Comparison of ENCODE assay signal across 14 cellular contexts in genomic region chr5:95957804-95958203, GRCh38. TPM values are rescaled to one million over a fixed set of nuclear protein-coding genes. Genes with fewer than 3 reads are reported as not detected.
DNase-seq lines count a peak whose midpoint lies in the region; ATAC-seq, FAIRE-seq and TF ChIP-seq lines count a peak whose summit lies in the region.
"Had no signal": no experiment of that assay in that cellular context is flagged by ENCODE, and none has a peak within 500 bp of the region (broad histone marks: within the 10 kb centered on the region; RNA-seq: fewer than 3 reads in every experiment).

No MANE protein-coding gene starts in this region.

- TF ChIP-seq EP300 in tibial nerve (IDR thresholded peaks at IDR 0.05) = no peak

- H3K27me3 Mint-ChIP-seq in activated naive CD8-positive, alpha-beta T cell = no peaks in the 10 kb centered on the region
- no peaks in the 10 kb centered on the region for H3K27me3 Mint-ChIP-seq in activated naive CD8-positive, alpha-beta T cell treated with anti-CD3 and anti-CD28 coated beads for 36 hours
- no peaks in the 10 kb centered on the region for H3K27me3 Mint-ChIP-seq in activated T-helper 17 cell treated with anti-CD3 and anti-CD28 coated beads, Interleukin-2, amount 50 U/mL, for 72 hours
- H3K27me3 Mint-ChIP-seq: naive B cell had no signal

- peak overlapping the region; percentile 40 for H3K4me3 Mint-ChIP-seq in activated naive CD8-positive, alpha-beta T cell
- H3K4me3 Mint-ChIP-seq in activated naive CD8-positive, alpha-beta T cell treated with anti-CD3 and anti-CD28 coated beads for 36 hours = no peak overlapping the region
- H3K4me3 Mint-ChIP-seq in activated T-helper 17 cell treated with anti-CD3 and anti-CD28 coated beads, Interleukin-2, amount 50 U/mL, for 72 hours = peak overlapping the region; percentile 99

- no peak for FAIRE-seq in kidney (lab: Jason Lieb, UNC)

- H3K27ac ChIP-seq in kidney (ENCODE audit: low read depth in 2 of 2, low read length in 2 of 2) = no peak overlapping the region
- peak overlapping the region; percentile 8 to 97 for H3K27ac ChIP-seq in testis
- peak overlapping the region in 2 of 4 donors; percentile 32 to 97 for H3K27ac ChIP-seq in tibial nerve

- intact Hi-C loops in kidney (cut with DNase I) (loop anchor here (10.0 kb wide), 1 partner anchor 377 kb away; no protein-coding TSS in a partner anchor), testis (cut with DNase I; ENCODE audit: low total_unique reads) (no loop called here)

- H3K4me3 ChIP-seq in kidney (ENCODE audit: low read length in 2 of 2) = peak overlapping the region; percentile 31 to 95
- H3K4me3 ChIP-seq in testis = no peak overlapping the region
- H3K4me3 ChIP-seq in tibial nerve = peak overlapping the region in 1 of 4 donors; percentile 74
- H3K4me3 ChIP-seq: thyroid gland had no signal

- ATAC-seq in activated T-helper 17 cell treated with anti-CD3 and anti-CD28 coated beads, Interleukin-2, amount 50 U/mL, for 72 hours (replicated peaks) = no peak
- no peak for ATAC-seq in HG03442 (IDR thresholded peaks at IDR 0.05; ENCODE audit: unreplicated experiment)

- H3K27me3 ChIP-seq in testis (no peaks in the 10 kb centered on the region), tibial nerve (no peaks in the 10 kb centered on the region)
- H3K27me3 ChIP-seq: thyroid gland had no signal

- H3K36me3 Mint-ChIP-seq in activated naive CD8-positive, alpha-beta T cell = peaks cover 11% of the 10 kb centered on the region
- peaks cover 28% of the 10 kb centered on the region for H3K36me3 Mint-ChIP-seq in activated naive CD8-positive, alpha-beta T cell treated with anti-CD3 and anti-CD28 coated beads for 36 hours
- peaks cover 93% of the 10 kb centered on the region for H3K36me3 Mint-ChIP-seq in activated T-helper 17 cell treated with anti-CD3 and anti-CD28 coated beads, Interleukin-2, amount 50 U/mL, for 72 hours (ENCODE audit: low read depth)
- H3K36me3 Mint-ChIP-seq: CD4-positive, CD25-positive, alpha-beta regulatory T cell had no signal

- 74 to 80% methylated on average over 3 of the region's 3 CpGs for WGBS in testis, 2 donors
- WGBS in tibial nerve, 2 donors = 92 to 95% methylated on average over 3 of the region's 3 CpGs

- H3K9me3 ChIP-seq in kidney (ENCODE audit: control insufficient read depth in 1 of 2, low read length in 2 of 2) (no peaks in the 10 kb centered on the region), testis (no peaks in the 10 kb centered on the region), tibial nerve (no peaks in the 10 kb centered on the region)
- H3K9me3 ChIP-seq: thyroid gland had no signal

- no peak overlapping the region for H3K9ac ChIP-seq in kidney (ENCODE audit: low read length in 2 of 2)

- H3K4me1 ChIP-seq in kidney (ENCODE audit: control insufficient read depth in 1 of 2, insufficient read depth in 1 of 2, low read depth in 1 of 2, low read length in 2 of 2) (peaks cover 5 to 28% of the 10 kb centered on the region in 2 donors), testis (peaks cover 9% of the 10 kb centered on the region), tibial nerve (peaks cover 0 to 62% (median 28%) of the 10 kb centered on the region in 4 donors)

- H3K4me1 Mint-ChIP-seq in activated naive CD8-positive, alpha-beta T cell (ENCODE audit: low read depth) = peaks cover 49% of the 10 kb centered on the region
- H3K4me1 Mint-ChIP-seq in activated naive CD8-positive, alpha-beta T cell treated with anti-CD3 and anti-CD28 coated beads for 36 hours = peaks cover 48% of the 10 kb centered on the region
- peaks cover 56% of the 10 kb centered on the region for H3K4me1 Mint-ChIP-seq in activated T-helper 17 cell treated with anti-CD3 and anti-CD28 coated beads, Interleukin-2, amount 50 U/mL, for 72 hours

- TF ChIP-seq CTCF in kidney (IDR thresholded peaks at IDR 0.05; ENCODE audit: borderline replicate concordance, extremely low read depth, insufficient read depth) (no peak), testis (IDR thresholded peaks at IDR 0.05) (no peak), tibial nerve (IDR thresholded peaks at IDR 0.05) (no peak)

- H3K9me3 Mint-ChIP-seq in activated naive CD8-positive, alpha-beta T cell (ENCODE audit: low read depth) = no peaks in the 10 kb centered on the region
- no peaks in the 10 kb centered on the region for H3K9me3 Mint-ChIP-seq in activated naive CD8-positive, alpha-beta T cell treated with anti-CD3 and anti-CD28 coated beads for 36 hours
- H3K9me3 Mint-ChIP-seq in activated T-helper 17 cell treated with anti-CD3 and anti-CD28 coated beads, Interleukin-2, amount 50 U/mL, for 72 hours = no peaks in the 10 kb centered on the region
- H3K9me3 Mint-ChIP-seq: CD4-positive, CD25-positive, alpha-beta regulatory T cell had no signal

- H3K27ac Mint-ChIP-seq in activated naive CD8-positive, alpha-beta T cell = no peak overlapping the region
- H3K27ac Mint-ChIP-seq in activated naive CD8-positive, alpha-beta T cell treated with anti-CD3 and anti-CD28 coated beads for 36 hours = no peak overlapping the region
- H3K27ac Mint-ChIP-seq in activated T-helper 17 cell treated with anti-CD3 and anti-CD28 coated beads, Interleukin-2, amount 50 U/mL, for 72 hours = no peak overlapping the region
- H3K27ac Mint-ChIP-seq: naive B cell had no signal

- no peak for DNase-seq in activated naive CD8-positive, alpha-beta T cell treated with anti-CD3 and anti-CD28 coated beads for 36 hours
- DNase-seq in kidney (no peak), testis (no peak), DMS53 treated with DMSO at 0.1 percent for 48 hours (lab: John Stamatoyannopoulos, UW; ENCODE audit: unreplicated experiment) (no peak), tibial nerve (ENCODE audit: low spot score in 2 of 2) (no peak)
- DNase-seq: activated naive CD4-positive, alpha-beta T cell treated with Interleukin-2 at 50 U/mL for 16 hours; CD4-positive, CD25-positive, alpha-beta regulatory T cell; effector CD8-positive, alpha-beta T cell; naive B cell; NCI-H146 had no signal

- no peaks in the 10 kb centered on the region for H3K36me3 ChIP-seq in kidney (ENCODE audit: control insufficient read depth in 1 of 2, insufficient read depth in 2 of 2, low read length in 2 of 2)
- no peaks in the 10 kb centered on the region for H3K36me3 ChIP-seq in testis (ENCODE audit: low read depth, missing control alignments)
- H3K36me3 ChIP-seq in tibial nerve = no peaks in the 10 kb centered on the region
- H3K36me3 ChIP-seq: thyroid gland had no signal

- TF ChIP-seq POLR2A in testis (IDR thresholded peaks at IDR 0.05) (no peak), tibial nerve (IDR thresholded peaks at IDR 0.05) (no peak)

RNA-seq across cellular contexts. Expression of gene ELL2, which starts 3.8 kb away (rescaled TPM):
- total RNA-seq in activated naive CD8-positive, alpha-beta T cell treated with anti-CD3 and anti-CD28 coated beads for 36 hours = 10 to 100 TPM; 41.9 to 45.6 TPM
- total RNA-seq in activated T-helper 17 cell treated with anti-CD3 and anti-CD28 coated beads, Interleukin-2, amount 50 U/mL, for 72 hours = 100 to 1,000 TPM; 159 to 172 TPM
- total RNA-seq in kidney (37.2 TPM), testis (10 to 100 TPM; 78.9 to 87.3 TPM), tibial nerve (10 to 100 TPM; 72.2 to 87.6 (median 79.6) TPM)
- polyA plus RNA-seq in kidney (ENCODE audit: insufficient read depth, low read depth, low replicate concordance) (10.1 TPM), testis (ENCODE audit: insufficient read depth, low read depth, low replicate concordance) (32.1 TPM)

Comparison
In these comparisons a context has a peak if more than half of its experiments do, and no peak if none do; other contexts are left out.
1. H3K27ac ChIP-seq: peak in testis (2 of 2); none in kidney (0 of 2).
2. H3K4me3 ChIP-seq: peak in kidney (2 of 2); none in testis (0 of 2).